1 cellular context compared by ENCODE assay signal in genomic region chr16:70437017-70437581, GRCh38.
A peak's percentile ranks its signal among the peaks of the same experiment; 100 is the strongest.
TF ChIP-seq lines count a peak whose summit lies in the region.

No MANE protein-coding gene starts in this region.

TF ChIP-seq in HEK293, 187 proteins besides CTCF, POLR2A, EP300 and RAD21 (continued from another document and continues in another):
- TF ChIP-seq PBX3 (CRISPR knock-in tag; IDR thresholded peaks at IDR 0.05): no peak
- TF ChIP-seq ZNF623 (tag by site-specific recombination; IDR thresholded peaks at IDR 0.05): no peak
- TF ChIP-seq ZNF488 (tag by site-specific recombination; IDR thresholded peaks at IDR 0.05): no peak
- TF ChIP-seq ZNF184 (tag by site-specific recombination; IDR thresholded peaks at IDR 0.05): no peak
- TF ChIP-seq ZNF10 (tag by site-specific recombination; IDR thresholded peaks at IDR 0.05): no peak
- TF ChIP-seq ZNF76 (tag by site-specific recombination; IDR thresholded peaks at IDR 0.05; ENCODE audit: borderline replicate concordance, low read depth): no peak
- TF ChIP-seq YY2 (tag by site-specific recombination; IDR thresholded peaks at IDR 0.05): no peak
- TF ChIP-seq KLF16 (tag by site-specific recombination; IDR thresholded peaks at IDR 0.05): no peak; the same call in 1 of the 2 replicates
- TF ChIP-seq BCL6B (tag by site-specific recombination; IDR thresholded peaks at IDR 0.05): no peak
- TF ChIP-seq ZBTB7A (tag by site-specific recombination; IDR thresholded peaks at IDR 0.05; ENCODE audit: low read depth): no peak
- no peak for TF ChIP-seq ZBTB1 (tag by site-specific recombination; IDR thresholded peaks at IDR 0.05)
- TF ChIP-seq ZNF548 (tag by site-specific recombination; IDR thresholded peaks at IDR 0.05): no peak
- no peak for TF ChIP-seq ZNF529 (tag by site-specific recombination; IDR thresholded peaks at IDR 0.05; ENCODE audit: insufficient replicate concordance)
- no peak for TF ChIP-seq ZNF16 (tag by site-specific recombination; IDR thresholded peaks at IDR 0.05; ENCODE audit: low read depth)
- TF ChIP-seq ZNF394 (tag by site-specific recombination; IDR thresholded peaks at IDR 0.05; ENCODE audit: borderline replicate concordance): no peak
- no peak for TF ChIP-seq ZNF549 (tag by site-specific recombination; IDR thresholded peaks at IDR 0.05)
- TF ChIP-seq ZNF561 (tag by site-specific recombination; IDR thresholded peaks at IDR 0.05; ENCODE audit: borderline replicate concordance): no peak; the same call in 1 of the 2 replicates
- no peak for TF ChIP-seq SP2 (tag by site-specific recombination; IDR thresholded peaks at IDR 0.05)
- TF ChIP-seq ZNF175 (tag by site-specific recombination; IDR thresholded peaks at IDR 0.05): no peak
- no peak for TF ChIP-seq GLI4 (tag by site-specific recombination; IDR thresholded peaks at IDR 0.05)
- no peak for TF ChIP-seq ZNF311 (tag by site-specific recombination; IDR thresholded peaks at IDR 0.05; ENCODE audit: borderline replicate concordance)
- 0 out of 2 replicates have a peak, but pooled peaks have one; percentile 11 for TF ChIP-seq KLF1 (tag by site-specific recombination; IDR thresholded peaks at IDR 0.05)
- no peak for TF ChIP-seq ZNF23 (tag by site-specific recombination; IDR thresholded peaks at IDR 0.05; ENCODE audit: borderline replicate concordance)
- TF ChIP-seq PRDM2 (tag by site-specific recombination; IDR thresholded peaks at IDR 0.05; ENCODE audit: borderline replicate concordance): no peak
- TF ChIP-seq ZNF610 (tag by site-specific recombination; IDR thresholded peaks at IDR 0.05; ENCODE audit: borderline replicate concordance): 0 out of 2 replicates have a peak, but pooled peaks have one; percentile 48
- no peak for TF ChIP-seq ZNF776 (tag by site-specific recombination; IDR thresholded peaks at IDR 0.05; ENCODE audit: borderline replicate concordance)
- TF ChIP-seq ZNF670 (tag by site-specific recombination; IDR thresholded peaks at IDR 0.05; ENCODE audit: low read depth): no peak
- TF ChIP-seq ZNF132 (tag by site-specific recombination; IDR thresholded peaks at IDR 0.05; ENCODE audit: borderline replicate concordance): no peak
- TF ChIP-seq GLIS2 (tag by site-specific recombination; IDR thresholded peaks at IDR 0.05): peak; percentile 53
- no peak for TF ChIP-seq SCRT2 (tag by site-specific recombination; IDR thresholded peaks at IDR 0.05)
- TF ChIP-seq ZNF560 (tag by site-specific recombination; IDR thresholded peaks at IDR 0.05; ENCODE audit: borderline replicate concordance): no peak
- TF ChIP-seq GLI2 (tag by site-specific recombination; IDR thresholded peaks at IDR 0.05; ENCODE audit: borderline replicate concordance, low read depth): no peak
- TF ChIP-seq ZNF121 (tag by site-specific recombination; IDR thresholded peaks at IDR 0.05): no peak
- no peak for TF ChIP-seq BCL11B (tag by site-specific recombination; IDR thresholded peaks at IDR 0.05; ENCODE audit: low read depth)
- TF ChIP-seq ZNF140 (tag by site-specific recombination; IDR thresholded peaks at IDR 0.05): no peak
- no peak for TF ChIP-seq ZNF791 (tag by site-specific recombination; IDR thresholded peaks at IDR 0.05)
- TF ChIP-seq ZNF274 (IDR thresholded peaks at IDR 0.05; ENCODE audit: low read length): no peak
- no peak for TF ChIP-seq ZNF274 (tag by site-specific recombination; IDR thresholded peaks at IDR 0.05; ENCODE audit: borderline replicate concordance)
- no peak for TF ChIP-seq ZFP69B (tag by site-specific recombination; IDR thresholded peaks at IDR 0.05)
- TF ChIP-seq ZNF830 (tag by site-specific recombination; IDR thresholded peaks at IDR 0.05; ENCODE audit: low read depth): no peak
- TF ChIP-seq PRDM10 (tag by site-specific recombination; IDR thresholded peaks at IDR 0.05): peak; percentile 76
- no peak for TF ChIP-seq HOXD13 (CRISPR knock-in tag; IDR thresholded peaks at IDR 0.05; ENCODE audit: borderline replicate concordance)
- no peak for TF ChIP-seq ZSCAN4 (tag by site-specific recombination; IDR thresholded peaks at IDR 0.05)
- TF ChIP-seq EGR2 (tag by site-specific recombination; IDR thresholded peaks at IDR 0.05; ENCODE audit: low read depth): peak; percentile 95
- TF ChIP-seq ZNF350 (tag by site-specific recombination; IDR thresholded peaks at IDR 0.05): no peak
- TF ChIP-seq ZSCAN23 (tag by site-specific recombination; IDR thresholded peaks at IDR 0.05): no peak
- TF ChIP-seq ZNF24 (tag by site-specific recombination; IDR thresholded peaks at IDR 0.05): peak; percentile 44; the same call in 1 of the 2 replicates
- no peak for TF ChIP-seq ZNF114 (tag by site-specific recombination; IDR thresholded peaks at IDR 0.05)
- TF ChIP-seq ZNF629 (tag by site-specific recombination; IDR thresholded peaks at IDR 0.05): peak; percentile 18; the same call in 1 of the 2 replicates
- TF ChIP-seq ZNF169 (tag by site-specific recombination; IDR thresholded peaks at IDR 0.05): no peak
- TF ChIP-seq TRIM28 (IDR thresholded peaks at IDR 0.05; ENCODE audit: borderline replicate concordance, low read length): peak; percentile 63; the same call in 1 of the 2 replicates
- TF ChIP-seq ZNF585B (tag by site-specific recombination; IDR thresholded peaks at IDR 0.05): no peak
- 0 out of 2 replicates have a peak, but pooled peaks have one; percentile 33 for TF ChIP-seq KLF9 (tag by site-specific recombination; IDR thresholded peaks at IDR 0.05; ENCODE audit: low read depth)
- TF ChIP-seq ZNF837 (tag by site-specific recombination; IDR thresholded peaks at IDR 0.05): no peak
- TF ChIP-seq ZNF155 (tag by site-specific recombination; IDR thresholded peaks at IDR 0.05): no peak
- no peak for TF ChIP-seq ZNF510 (tag by site-specific recombination; IDR thresholded peaks at IDR 0.05; ENCODE audit: insufficient replicate concordance)
- TF ChIP-seq ZNF280C (tag by site-specific recombination; IDR thresholded peaks at IDR 0.05): no peak
- TF ChIP-seq GFI1B (tag by site-specific recombination; IDR thresholded peaks at IDR 0.05): no peak; the same call in 1 of the 2 replicates
